20 cellular contexts compared by ENCODE assay signal in the genomic region with DNA sequence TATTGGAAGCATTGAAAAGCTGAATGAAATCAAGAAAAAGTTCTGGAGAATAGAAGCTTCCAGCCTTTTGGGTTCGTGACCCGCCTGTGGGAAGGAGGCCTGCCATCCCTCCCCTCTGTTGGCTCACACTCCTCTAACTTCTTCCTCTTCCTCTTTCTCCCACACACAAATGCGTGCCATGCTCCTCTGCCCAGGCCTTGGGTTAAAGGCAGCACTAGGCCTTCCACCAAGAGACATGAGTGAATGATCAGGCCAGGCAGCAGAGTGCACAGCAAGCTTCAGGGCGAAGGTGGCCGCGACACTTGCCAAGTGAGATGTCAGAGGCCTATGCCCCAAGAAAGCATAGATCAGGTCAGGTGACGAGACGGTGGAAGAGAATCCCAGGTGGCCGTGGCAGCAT. TPM values are rescaled to one million over a fixed set of nuclear protein-coding genes. Genes with fewer than 3 reads are reported as not detected.
DNase-seq lines count a peak whose midpoint lies in the region; ATAC-seq, FAIRE-seq and TF ChIP-seq lines count a peak whose summit lies in the region.
"Had no signal": no experiment of that assay in that cellular context is flagged by ENCODE, and none has a peak within 500 bp of the region (broad histone marks: within the 10 kb centered on the region; RNA-seq: fewer than 3 reads in every experiment).

No MANE protein-coding gene starts in this region.

- no peak for TF ChIP-seq CTCF in NB4 (IDR thresholded peaks at IDR 0.05; ENCODE audit: low read depth, low read length)
- no peak for TF ChIP-seq CTCF in neural crest cell (conservative IDR thresholded peaks at IDR 0.05)

- no peaks in the 10 kb centered on the region for H3K27me3 Mint-ChIP-seq in central memory CD8-positive, alpha-beta T cell
- no peaks in the 10 kb centered on the region for H3K27me3 Mint-ChIP-seq in neural crest cell (ENCODE audit: low read depth)
- no peaks in the 10 kb centered on the region for H3K27me3 Mint-ChIP-seq in CD4-positive, alpha-beta memory T cell

- no peaks in the 10 kb centered on the region for H3K9me3 Mint-ChIP-seq in central memory CD8-positive, alpha-beta T cell
- no peaks in the 10 kb centered on the region for H3K9me3 Mint-ChIP-seq in neural crest cell
- no peaks in the 10 kb centered on the region for H3K9me3 Mint-ChIP-seq in CD4-positive, alpha-beta memory T cell

- H3K27me3 ChIP-seq in CD4-positive, alpha-beta memory T cell (ENCODE audit: insufficient read depth, low read length): no peaks in the 10 kb centered on the region
- H3K27me3 ChIP-seq: SJSA1 had no signal

- H3K27ac ChIP-seq in CD4-positive, alpha-beta memory T cell (ENCODE audit: low read depth, low read length): no peak overlapping the region
- H3K27ac ChIP-seq: SJSA1 had no signal

- CTCF ChIA-PET in CD4-positive, alpha-beta memory T cell (lab: Charles Lee; ENCODE audit: partially characterized antibody): no interaction called here

- peaks cover 7% of the 10 kb centered on the region for H3K36me3 Mint-ChIP-seq in central memory CD8-positive, alpha-beta T cell (ENCODE audit: insufficient read depth)
- H3K36me3 Mint-ChIP-seq in neural crest cell (ENCODE audit: low read depth): peaks cover 7% of the 10 kb centered on the region
- peaks cover 6 to 7% of the 10 kb centered on the region in 2 donors for H3K36me3 Mint-ChIP-seq in CD4-positive, alpha-beta memory T cell

- no peak for FAIRE-seq in GM12891 (lab: Jason Lieb, UNC)
- FAIRE-seq: H54 had no signal

- no peaks in the 10 kb centered on the region for H3K36me3 ChIP-seq in CD4-positive, alpha-beta memory T cell (ENCODE audit: insufficient read depth, low read length)
- H3K36me3 ChIP-seq: SJSA1 had no signal

- H3K4me1 Mint-ChIP-seq in central memory CD8-positive, alpha-beta T cell: peaks cover 61% of the 10 kb centered on the region
- H3K4me1 Mint-ChIP-seq in neural crest cell: peaks cover 43% of the 10 kb centered on the region
- peaks cover 50 to 69% (median 52%) of the 10 kb centered on the region in 4 donors for H3K4me1 Mint-ChIP-seq in CD4-positive, alpha-beta memory T cell

- peak overlapping the region; percentile 0 for H3K27ac Mint-ChIP-seq in central memory CD8-positive, alpha-beta T cell (ENCODE audit: low read depth)
- H3K27ac Mint-ChIP-seq in neural crest cell (ENCODE audit: unreplicated experiment): peak overlapping the region; percentile 20
- H3K27ac Mint-ChIP-seq in CD4-positive, alpha-beta memory T cell: peak overlapping the region in 3 of 7 donors; percentile 37 to 74 (median 48)

- H3K9me3 ChIP-seq in CD4-positive, alpha-beta memory T cell (ENCODE audit: control insufficient read depth in 1 of 2, low read length in 2 of 2): no peaks in the 10 kb centered on the region
- H3K9me3 ChIP-seq: mucosa of descending colon, SJSA1 had no signal

- TF ChIP-seq POLR2A in GM12891 (IDR thresholded peaks at IDR 0.05; ENCODE audit: low read depth, low read length) (no peak), NB4 (IDR thresholded peaks at IDR 0.05; ENCODE audit: extremely low read depth, insufficient read length) (no peak)

- no peak overlapping the region for H3K4me3 Mint-ChIP-seq in central memory CD8-positive, alpha-beta T cell
- no peak overlapping the region for H3K4me3 Mint-ChIP-seq in neural crest cell
- H3K4me3 Mint-ChIP-seq in CD4-positive, alpha-beta memory T cell: no peak overlapping the region

- H3K4me3 ChIP-seq in NB4 (ENCODE audit: low read depth, low read length): no peak overlapping the region
- no peak overlapping the region for H3K4me3 ChIP-seq in CD4-positive, alpha-beta memory T cell (ENCODE audit: low read length in 2 of 2)
- H3K4me3 ChIP-seq: mucosa of descending colon, SJSA1 had no signal

- peaks cover 14% of the 10 kb centered on the region for H3K4me1 ChIP-seq in CD4-positive, alpha-beta memory T cell (ENCODE audit: insufficient read depth, low read length)
- H3K4me1 ChIP-seq: SJSA1 had no signal

- POLR2A ChIA-PET in CD4-positive, alpha-beta memory T cell (lab: Charles Lee; ENCODE audit: partially characterized antibody): no interaction called here

- DNase-seq in GM12891 (ENCODE audit: insufficient read length, low spot score) (no peak), NB4 (ENCODE audit: low read depth) (peak; percentile 87), neural crest cell (ENCODE audit: low read depth, low spot score) (no peak), HUDEP-2 (lab: John Stamatoyannopoulos, UW; ENCODE audit: unreplicated experiment in 76 of 76) (no peak)
- DNase-seq in central memory CD8-positive, alpha-beta T cell (ENCODE audit: low spot score in 2 of 2): no peak
- no peak for DNase-seq in CD4-positive, alpha-beta memory T cell
- DNase-seq: activated CD4-positive, alpha-beta T cell treated with anti-CD3 and anti-CD28 coated beads for 48 hours; activated gamma-delta T cell treated with Interleukin-2 at 50 U/mL for 16 hours; aorta; cerebellar nuclear complex; mucosa of descending colon; NCI-H1694; NCI-H446; NK-92 treated with Interleukin-12 subunit alpha and Interleukin-12 subunit beta, amount 100 ng/mL, for 24 hours; occipital lobe; T-helper 9 cell had no signal

- no peak for ATAC-seq in central memory CD8-positive, alpha-beta T cell (replicated peaks; ENCODE audit: extremely low read depth, poor library complexity, severe bottlenecking)
- ATAC-seq in GM18498 (IDR thresholded peaks at IDR 0.05; ENCODE audit: unreplicated experiment): no peak
- ATAC-seq in HG02938 (IDR thresholded peaks at IDR 0.05; ENCODE audit: unreplicated experiment): no peak
- ATAC-seq: mucosa of descending colon had no signal

- intact Hi-C loops in CD4-positive, alpha-beta memory T cell (cut with micrococcal nuclease): no loop called here

TF ChIP-seq in GM12891, 5 proteins besides CTCF, POLR2A, EP300 and RAD21:
- TF ChIP-seq PAX5 (IDR thresholded peaks at IDR 0.05; ENCODE audit: insufficient read depth, low read length, severe bottlenecking) (no peak), SPI1 (IDR thresholded peaks at IDR 0.05; ENCODE audit: low read depth, low read length) (peak; percentile 32)

RNA-seq across cellular contexts. Expression of a gene that starts 38.4 kb away (rescaled TPM):
- 12.4 TPM for polyA plus RNA-seq in GM12891 (2012; ENCODE audit: low read depth, missing spikeins)
- total RNA-seq in neural crest cell: 45.5 and 45.8 TPM in 2 replicates
- total RNA-seq in CD4-positive, alpha-beta memory T cell: 10 to 100 TPM; 47.8 TPM
- 1 to 10 TPM in 1 of 2 donors, under 1 TPM in 1; 0.16 to 4.4 TPM for polyA plus RNA-seq in CD4-positive, alpha-beta memory T cell
